In the genomic region with DNA sequence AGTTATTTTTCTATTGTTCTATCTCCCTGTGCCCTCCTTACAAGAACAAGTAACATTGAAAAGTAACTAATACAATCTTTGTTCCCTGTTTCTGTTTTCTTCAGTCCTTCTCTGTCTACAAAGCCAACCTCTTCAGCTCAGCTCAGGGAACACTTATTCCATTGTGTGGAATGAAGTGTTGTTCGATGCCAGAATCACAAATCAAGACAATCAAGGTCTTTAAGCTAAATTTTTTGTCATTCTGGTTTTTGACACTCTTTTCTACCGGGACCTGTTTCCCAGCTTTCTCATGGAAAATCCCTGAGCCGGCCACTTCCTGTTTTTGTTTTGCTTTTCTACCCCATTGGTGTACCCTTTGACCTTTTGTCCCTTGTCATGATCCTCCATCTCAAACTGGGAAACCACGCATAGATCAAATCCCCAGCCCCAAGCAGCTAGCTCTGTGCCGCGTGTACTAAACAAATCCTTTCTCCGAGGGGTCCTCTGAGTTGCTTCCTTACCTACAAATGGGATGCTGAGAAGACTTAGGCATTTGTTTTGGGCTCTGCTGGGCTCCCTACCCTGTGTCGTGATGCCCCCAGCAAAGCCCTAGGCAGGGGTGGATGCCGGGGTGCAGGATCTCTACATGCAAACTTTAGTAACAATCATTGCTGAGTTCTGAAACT, we compare ENCODE assay signal across 8 cellular contexts.
DNase-seq lines count a peak whose midpoint lies in the region; ATAC-seq and TF ChIP-seq lines count a peak whose summit lies in the region.

No MANE protein-coding gene starts in this region.

- CTCF ChIA-PET in OCI-LY7 (lab: Charles Lee; ENCODE audit: unreplicated experiment): interaction anchor here (1.0 kb wide), 1 partner anchor 10 kb away, joined by 3 read pairs; no protein-coding TSS in a partner anchor

- intact Hi-C loops in OCI-LY7 (cut with micrococcal nuclease; ENCODE audit: unreplicated experiment): no loop called here

- ATAC-seq in GM18907 (IDR thresholded peaks at IDR 0.05; ENCODE audit: unreplicated experiment) (no peak), GM18868 (IDR thresholded peaks at IDR 0.05; ENCODE audit: unreplicated experiment) (no peak)

- H2AFZ ChIP-seq in OCI-LY7 (ENCODE audit: low read length): peak overlapping the region; percentile 91

- H3K27me3 ChIP-seq in muscle layer of colon (ENCODE audit: control insufficient read depth in 1 of 2, insufficient read depth in 2 of 2, low read length in 2 of 2): no peaks in the 10 kb centered on the region

- no peaks in the 10 kb centered on the region for H3K36me3 ChIP-seq in OCI-LY7 (ENCODE audit: insufficient read depth, low read length)
- no peaks in the 10 kb centered on the region for H3K36me3 ChIP-seq in muscle layer of colon (ENCODE audit: insufficient read depth, low read length)

- H3K79me2 ChIP-seq in OCI-LY7 (ENCODE audit: insufficient read depth, low read depth, low read length): no peaks in the 10 kb centered on the region

- peak overlapping the region; percentile 18 for H3K9ac ChIP-seq in muscle layer of colon (ENCODE audit: low read length)

- H3K4me2 ChIP-seq in OCI-LY7 (ENCODE audit: low read length): peak overlapping the region; percentile 49

- H3K9me2 ChIP-seq in OCI-LY7 (ENCODE audit: insufficient read depth, low read length): no peaks in the 10 kb centered on the region

- DNase-seq in OCI-LY7 (ENCODE audit: low spot score) (no peak), dermis microvascular lymphatic vessel endothelial cell (ENCODE audit: low read depth in 2 of 2) (peak; percentile 96 to 98), NCI-H748 treated with DMSO at 0.1 percent for 48 hours (lab: John Stamatoyannopoulos, UW) (no peak), NCI-H748 (lab: John Stamatoyannopoulos, UW; ENCODE audit: unreplicated experiment) (no peak)

- peak overlapping the region; percentile 44 for H3K27ac ChIP-seq in 22Rv1
- H3K27ac ChIP-seq in OCI-LY7 (ENCODE audit: low read depth, low read length, poor library complexity, severe bottlenecking): peak overlapping the region; percentile 1
- peak overlapping the region; percentile 93 for H3K27ac ChIP-seq in muscle layer of colon (ENCODE audit: low read depth, low read length)

- BruUV-seq in OCI-LY7 (replicated peaks; lab: Mats Ljungman, UMichigan): no TSS peak

- H3K9me3 ChIP-seq in OCI-LY7 (ENCODE audit: low read length): no peaks in the 10 kb centered on the region
- H3K9me3 ChIP-seq in muscle layer of colon (ENCODE audit: low read length): no peaks in the 10 kb centered on the region

- TF ChIP-seq CTCF in 22Rv1 (IDR thresholded peaks at IDR 0.05): no peak
- no peak for TF ChIP-seq CTCF in OCI-LY7 (conservative IDR thresholded peaks at IDR 0.05; ENCODE audit: low read length)

- no peaks in the 10 kb centered on the region for H4K20me1 ChIP-seq in OCI-LY7 (ENCODE audit: insufficient read depth, low read length)

- H3K4me3 ChIP-seq in OCI-LY7 (ENCODE audit: low read depth, low read length, poor library complexity, severe bottlenecking) (no peak overlapping the region), muscle layer of colon (ENCODE audit: low read depth in 1 of 2, low read length in 2 of 2) (peak overlapping the region in 1 of 2 donors; percentile 7)

- POLR2A ChIA-PET in OCI-LY7 (lab: Charles Lee): interaction anchor here (0.8 to 1.4 kb wide), 8 partner anchors 8 to 92 kb away, joined by 3 to 7 read pairs (median 4); no protein-coding TSS in a partner anchor

- H3K4me1 ChIP-seq in OCI-LY7 (ENCODE audit: insufficient read depth, low read length, poor library complexity, severe bottlenecking) (peaks cover 51% of the 10 kb centered on the region), muscle layer of colon (ENCODE audit: insufficient read depth, low read length) (peaks cover 38% of the 10 kb centered on the region)

Comparison
In these comparisons a context has a peak if more than half of its experiments do, and no peak if none do; other contexts are left out.
1. H3K27ac ChIP-seq: peak in every context shown above with its lines; median percentile 93 in muscle layer of colon; 44 in 22Rv1; 1 in OCI-LY7.
2. DNase-seq: peak in dermis microvascular lymphatic vessel endothelial cell (2 of 2); none in OCI-LY7 (single experiment), NCI-H748 treated with DMSO at 0.1 percent for 48 hours (single experiment) and NCI-H748 (single experiment).